ENCODE assay signal across 12 cellular contexts in genomic region chr4:74335341-74336019, GRCh38. TPM values are rescaled to one million over a fixed set of nuclear protein-coding genes. Genes with fewer than 3 reads are reported as not detected.
A peak's percentile ranks its signal among the peaks of the same experiment; 100 is the strongest.
DNase-seq lines count a peak whose midpoint lies in the region; ATAC-seq and TF ChIP-seq lines count a peak whose summit lies in the region.
"Had no signal": no experiment of that assay in that cellular context is flagged by ENCODE, and none has a peak within 500 bp of the region (broad histone marks: within the 10 kb centered on the region; RNA-seq: fewer than 3 reads in every experiment).

No MANE protein-coding gene starts in this region.

- H3K9me3 Mint-ChIP-seq in chondrocyte (ENCODE audit: low read depth) (peaks cover 4% of the 10 kb centered on the region), mesothelial cell of epicardium (peaks cover 7% of the 10 kb centered on the region)
- H3K9me3 Mint-ChIP-seq: stimulated activated naive CD8-positive, alpha-beta T cell treated with anti-CD3 and anti-CD28 coated beads, Interleukin-15, amount 100 ng/mL, for 72 hours had no signal

- H3K36me3 Mint-ChIP-seq in chondrocyte (ENCODE audit: low read depth) (no peaks in the 10 kb centered on the region), mesothelial cell of epicardium (no peaks in the 10 kb centered on the region)

- WGBS in tibial nerve, 2 donors, result 72 to 88% methylated on average over 5 of the region's 5 CpGs

- ATAC-seq in GM18867 (IDR thresholded peaks at IDR 0.05; ENCODE audit: unreplicated experiment) (peak; percentile 95), GM21529 (IDR thresholded peaks at IDR 0.05; ENCODE audit: unreplicated experiment) (peak; percentile 72), HG03108 (IDR thresholded peaks at IDR 0.05; ENCODE audit: unreplicated experiment) (peak; percentile 73)
- ATAC-seq: stimulated activated naive CD8-positive, alpha-beta T cell treated with anti-CD3 and anti-CD28 coated beads, Interleukin-15, amount 100 ng/mL, for 72 hours had no signal

- no peak overlapping the region for H3K27ac ChIP-seq in OCI-LY3 (ENCODE audit: low read length)
- H3K27ac ChIP-seq in tibial nerve, result no peak overlapping the region
- H3K27ac ChIP-seq: coronary artery had no signal

- H3K27me3 Mint-ChIP-seq in chondrocyte (ENCODE audit: low read depth) (peaks cover 25% of the 10 kb centered on the region), mesothelial cell of epicardium (ENCODE audit: low read depth) (no peaks in the 10 kb centered on the region)

- no peaks in the 10 kb centered on the region for H4K20me1 ChIP-seq in OCI-LY3 (ENCODE audit: insufficient read depth, low read length)

- DNase-seq in chondrocyte (ENCODE audit: low spot score), result no peak
- no peak for DNase-seq in mesothelial cell of epicardium (ENCODE audit: low spot score in 2 of 2, unreplicated experiment in 2 of 2)
- no peak for DNase-seq in tibial nerve (ENCODE audit: low spot score in 2 of 2)
- no peak for DNase-seq in HuH-7.5 (ENCODE audit: low spot score)
- DNase-seq: NCI-H345; stimulated activated CD4-positive, alpha-beta T cell treated with anti-CD3 and anti-CD28 coated beads, Interleukin-2, amount 100 ng/mL, for 48 hours; stimulated activated naive CD8-positive, alpha-beta T cell treated with anti-CD3 and anti-CD28 coated beads, Interleukin-15, amount 100 ng/mL, for 72 hours had no signal

- no peaks in the 10 kb centered on the region; the same call in 1 of the 2 replicates for H3K27me3 ChIP-seq in OCI-LY3 (ENCODE audit: low read depth, low read length)
- H3K27me3 ChIP-seq in tibial nerve, result no peaks in the 10 kb centered on the region

- TF ChIP-seq CTCF in OCI-LY3 (IDR thresholded peaks at IDR 0.05; ENCODE audit: low read depth, low read length), result no peak
- TF ChIP-seq CTCF in chondrocyte (IDR thresholded peaks at IDR 0.05), result no peak
- TF ChIP-seq CTCF in mesothelial cell of epicardium (IDR thresholded peaks at IDR 0.05; ENCODE audit: unreplicated experiment), result no peak
- TF ChIP-seq CTCF in tibial nerve (IDR thresholded peaks at IDR 0.05), result no peak

- H3K4me3 ChIP-seq in OCI-LY3 (ENCODE audit: low read length) (no peak overlapping the region), tibial nerve (no peak overlapping the region)
- H3K4me3 ChIP-seq: coronary artery had no signal

- H3K27ac Mint-ChIP-seq in chondrocyte (ENCODE audit: unreplicated experiment) (no peak overlapping the region), mesothelial cell of epicardium (no peak overlapping the region)
- H3K27ac Mint-ChIP-seq: stimulated activated naive CD8-positive, alpha-beta T cell treated with anti-CD3 and anti-CD28 coated beads, Interleukin-15, amount 100 ng/mL, for 72 hours had no signal

- peaks cover 20% of the 10 kb centered on the region for H3K4me1 ChIP-seq in OCI-LY3 (ENCODE audit: low read length)
- H3K4me1 ChIP-seq in tibial nerve, result no peaks in the 10 kb centered on the region

- H3K4me1 Mint-ChIP-seq in chondrocyte (ENCODE audit: low read depth), result no peaks in the 10 kb centered on the region
- H3K4me1 Mint-ChIP-seq in mesothelial cell of epicardium, result peaks cover 2% of the 10 kb centered on the region
- H3K4me1 Mint-ChIP-seq: stimulated activated naive CD8-positive, alpha-beta T cell treated with anti-CD3 and anti-CD28 coated beads, Interleukin-15, amount 100 ng/mL, for 72 hours had no signal

- H3K9ac ChIP-seq in OCI-LY3 (ENCODE audit: low read length), result no peak overlapping the region

- no peak for TF ChIP-seq EP300 in tibial nerve (IDR thresholded peaks at IDR 0.05)

- no peak for TF ChIP-seq POLR2A in tibial nerve (IDR thresholded peaks at IDR 0.05)

- H3K36me3 ChIP-seq in OCI-LY3 (replicated peaks; ENCODE audit: low read depth, low read length) (no peaks in the 10 kb centered on the region), tibial nerve (no peaks in the 10 kb centered on the region)

- H3K79me2 ChIP-seq in OCI-LY3 (ENCODE audit: low read length), result no peaks in the 10 kb centered on the region

- H2AFZ ChIP-seq in OCI-LY3 (ENCODE audit: low read depth, low read length), result no peak overlapping the region

- peak overlapping the region; percentile 34 for H3K4me2 ChIP-seq in OCI-LY3 (ENCODE audit: low read length)

- no peaks in the 10 kb centered on the region for H3K9me3 ChIP-seq in OCI-LY3 (ENCODE audit: insufficient read depth, low read length)
- no peaks in the 10 kb centered on the region for H3K9me3 ChIP-seq in tibial nerve

- H3K4me3 Mint-ChIP-seq in chondrocyte (ENCODE audit: unreplicated experiment) (no peak overlapping the region), mesothelial cell of epicardium (no peak overlapping the region)
- H3K4me3 Mint-ChIP-seq: stimulated activated naive CD8-positive, alpha-beta T cell treated with anti-CD3 and anti-CD28 coated beads, Interleukin-15, amount 100 ng/mL, for 72 hours had no signal

RNA-seq across cellular contexts. Expression of gene EPGN, which starts 27.2 kb away (rescaled TPM):
- 0.62 to 4.5 TPM (median 1.1 TPM) in 3 replicates for total RNA-seq in chondrocyte
- 7.8 to 8.3 TPM (median 8.0 TPM) in 3 replicates for total RNA-seq in mesothelial cell of epicardium
- total RNA-seq in tibial nerve, result under 1 TPM in 1 of 4 donors, not detected in 3; 0.78 TPM

RNA-seq across cellular contexts. Expression of gene EREG, which starts 29.5 kb away (rescaled TPM):
- not detected in 3 replicates for total RNA-seq in chondrocyte
- total RNA-seq in mesothelial cell of epicardium, result 0.04 to 0.22 TPM in 2 of 3 replicates, not detected in the other
- total RNA-seq in tibial nerve, result under 1 TPM in 2 of 4 donors, not detected in 2; 0.20 to 0.21 TPM
